Comparison of ENCODE assay signal across 8 cellular contexts in genomic region chr11:126416542-126417090, GRCh38.
DNase-seq lines count a peak whose midpoint lies in the region.

No MANE protein-coding gene starts in this region.

- DNase-seq in DMS79 treated with DMSO at 0.1 percent for 48 hours (lab: John Stamatoyannopoulos, UW) (peak; percentile 80), H7 (peak; percentile 94), NCI-H1930 (lab: John Stamatoyannopoulos, UW) (peak; percentile 75 to 85), activated T-cell treated with anti-CD3 and anti-CD28 coated beads for 24 hours (ENCODE audit: low read depth) (peak; percentile 65), epidermal melanocyte (ENCODE audit: insufficient read length, low spot score) (peak; percentile 85), middle frontal gyrus (ENCODE audit: extremely low spot score, low spot score) (peak; percentile 62), AML-193 (lab: John Stamatoyannopoulos, UW) (no peak)
- peak; percentile 41 to 46 for DNase-seq in stimulated activated CD8-positive, alpha-beta memory T cell treated with anti-CD3 and anti-CD28 coated beads, Interleukin-15, amount 100 ng/mL, for 4 hours (ENCODE audit: low read depth in 2 of 2)

- H3K4me3 ChIP-seq in H7 (ENCODE audit: insufficient read depth, low read depth, low read length), result peak overlapping the region; percentile 42

- H3K27me3 ChIP-seq in H7 (ENCODE audit: control insufficient read depth, insufficient read depth, low read length), result no peaks in the 10 kb centered on the region

- H3K36me3 ChIP-seq in H7 (replicated peaks; ENCODE audit: control insufficient read depth, insufficient read depth, low read length), result no peaks in the 10 kb centered on the region; the same call in 1 of the 2 replicates

Comparison
In these comparisons a context has a peak if more than half of its experiments do, and no peak if none do; other contexts are left out.
1. DNase-seq: peak in DMS79 treated with DMSO at 0.1 percent for 48 hours (single experiment), H7 (single experiment), NCI-H1930 (2 of 2), activated T-cell treated with anti-CD3 and anti-CD28 coated beads for 24 hours (single experiment), epidermal melanocyte (single experiment), middle frontal gyrus (single experiment) and stimulated activated CD8-positive, alpha-beta memory T cell treated with anti-CD3 and anti-CD28 coated beads, Interleukin-15, amount 100 ng/mL, for 4 hours (2 of 2); none in AML-193 (0 of 2).